ENCODE assay signal across 9 cellular contexts in the genomic region with DNA sequence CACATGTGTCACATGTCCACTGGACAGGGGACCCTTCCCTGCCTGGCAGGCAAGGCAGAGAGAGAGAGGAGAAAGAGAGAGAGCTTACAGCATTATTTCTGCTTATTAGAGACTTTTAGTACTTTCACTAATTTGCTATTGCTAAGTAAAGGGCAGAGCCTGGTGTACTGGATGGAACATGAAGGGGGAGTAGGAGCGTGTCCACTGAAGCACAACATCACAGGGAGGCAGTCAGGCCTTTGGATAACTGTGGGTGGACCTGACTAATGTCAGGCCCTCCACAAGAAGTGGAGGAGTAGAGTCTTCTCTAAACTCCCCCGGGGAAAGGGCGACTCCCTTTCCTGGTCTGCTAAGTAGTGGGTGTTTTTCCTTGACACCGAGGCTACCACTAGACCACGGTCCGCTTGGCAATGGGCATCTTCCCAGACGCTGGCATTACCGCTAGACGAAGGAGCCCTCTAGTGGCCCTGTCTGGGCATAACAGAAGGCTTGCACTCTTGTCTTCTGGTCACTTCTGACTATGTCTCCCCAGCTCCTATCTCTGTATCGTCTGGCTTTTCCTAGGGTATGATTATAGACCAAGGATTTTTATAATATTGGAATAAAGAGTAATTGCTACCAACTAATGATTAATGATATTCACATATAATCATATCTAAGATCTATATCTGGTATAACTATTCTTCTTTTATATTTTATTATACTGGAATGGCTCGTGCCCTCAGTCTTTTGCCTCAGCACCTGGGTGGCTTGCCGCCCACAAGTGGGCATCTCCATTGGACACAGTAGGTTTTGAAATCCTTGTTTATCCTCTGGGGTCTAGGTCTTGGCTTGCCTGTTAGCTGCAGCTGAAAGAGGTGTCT. TPM values are rescaled to one million over a fixed set of nuclear protein-coding genes. Genes with fewer than 3 reads are reported as not detected.
A peak's percentile ranks its signal among the peaks of the same experiment; 100 is the strongest.
DNase-seq lines count a peak whose midpoint lies in the region; TF ChIP-seq lines count a peak whose summit lies in the region.
"Not testable (repeated sequence)": the region's sequence is repeated elsewhere in the genome, so short reads cannot be mapped to it uniquely, and the experiment has no call there.
"Had no signal": no experiment of that assay in that cellular context is flagged by ENCODE, and none has a peak within 500 bp of the region (broad histone marks: within the 10 kb centered on the region; RNA-seq: fewer than 3 reads in every experiment).

No MANE protein-coding gene starts in this region.

- not testable (repeated sequence) for H3K9me3 Mint-ChIP-seq in activated CD4-positive, alpha-beta memory T cell treated with anti-CD3 and anti-CD28 coated beads, Interleukin-2, amount 10 ng/mL, durations not matched to agents 7 days and 5 days

- TF ChIP-seq CTCF in OCI-LY3 (IDR thresholded peaks at IDR 0.05; ENCODE audit: low read depth, low read length), result peak; percentile 62
- peak; percentile 86 for TF ChIP-seq CTCF in cardiac fibroblast (IDR thresholded peaks at IDR 0.05; ENCODE audit: low read depth, low read length)
- peak; percentile 44 to 77 (median 61) for TF ChIP-seq CTCF in transverse colon (IDR thresholded peaks at IDR 0.05)

- H3K4me1 ChIP-seq in OCI-LY3 (ENCODE audit: low read length); transverse colon: not testable (repeated sequence)

- H3K36me3 ChIP-seq in OCI-LY3 (replicated peaks; ENCODE audit: low read depth, low read length); transverse colon: not testable (repeated sequence)

- not testable (repeated sequence) for H3K4me2 ChIP-seq in OCI-LY3 (ENCODE audit: low read length)

- peaks cover 27% of the 10 kb centered on the region for H3K27me3 ChIP-seq in OCI-LY3 (ENCODE audit: low read depth, low read length)
- not testable (repeated sequence) for H3K27me3 ChIP-seq in transverse colon

- H3K27ac ChIP-seq in OCI-LY3 (ENCODE audit: low read length); transverse colon: not testable (repeated sequence)

- CTCF ChIA-PET in activated CD4-positive, alpha-beta memory T cell treated with anti-CD3 and anti-CD28 coated beads, Interleukin-2, amount 10 ng/mL, durations not matched to agents 7 days and 5 days (lab: Charles Lee), result not testable (repeated sequence)

- DNase-seq in ELF-1 (ENCODE audit: low read depth, low spot score) (peak; percentile 78), M059J (ENCODE audit: low read depth) (peak; percentile 80), cardiac fibroblast (ENCODE audit: low read depth in 2 of 2) (peak; percentile 71 to 74), hypothalamus (lab: John Stamatoyannopoulos, UW) (peak in 41 of 51 donors; percentile 2 to 80 (median 40)), renal cortical epithelial cell (ENCODE audit: low read depth) (peak; percentile 77), transverse colon (peak; percentile 48)
- peak; percentile 49 for DNase-seq in activated CD4-positive, alpha-beta memory T cell treated with anti-CD3 and anti-CD28 coated beads, Interleukin-2, amount 10 ng/mL, durations not matched to agents 7 days and 5 days

- POLR2A ChIA-PET in activated CD4-positive, alpha-beta memory T cell treated with anti-CD3 and anti-CD28 coated beads, Interleukin-2, amount 10 ng/mL, durations not matched to agents 7 days and 5 days (lab: Charles Lee), result not testable (repeated sequence)

- not testable (repeated sequence) for TF ChIP-seq POLR2A in transverse colon (IDR thresholded peaks at IDR 0.05)

- H3K79me2 ChIP-seq in OCI-LY3 (ENCODE audit: low read length), result not testable (repeated sequence)

- H3K9ac ChIP-seq in OCI-LY3 (ENCODE audit: low read length), result not testable (repeated sequence)

- H4K20me1 ChIP-seq in OCI-LY3 (ENCODE audit: insufficient read depth, low read length), result not testable (repeated sequence)

- TF ChIP-seq EP300 in transverse colon (IDR thresholded peaks at IDR 0.05; ENCODE audit: low read depth), result not testable (repeated sequence)

- 29 to 52% methylated on average over 6 to 12 of the region's 12 CpGs for WGBS in transverse colon (ENCODE audit: low coverage in 1 of 2), 2 donors

- not testable (repeated sequence) for H3K4me3 Mint-ChIP-seq in activated CD4-positive, alpha-beta memory T cell treated with anti-CD3 and anti-CD28 coated beads, Interleukin-2, amount 10 ng/mL, durations not matched to agents 7 days and 5 days

- in situ Hi-C loops in transverse colon (cut with MboI; ENCODE audit: low pct_ligation_motif_present in 1 of 4, low pct_unique_long_range_greater_than_20kb in 1 of 4, low sequenced_read_pairs in 3 of 4), result not testable (repeated sequence)

- H3K27me3 Mint-ChIP-seq in activated CD4-positive, alpha-beta memory T cell treated with anti-CD3 and anti-CD28 coated beads, Interleukin-2, amount 10 ng/mL, durations not matched to agents 7 days and 5 days, result peaks cover 14% of the 10 kb centered on the region

- H3K36me3 Mint-ChIP-seq in activated CD4-positive, alpha-beta memory T cell treated with anti-CD3 and anti-CD28 coated beads, Interleukin-2, amount 10 ng/mL, durations not matched to agents 7 days and 5 days (ENCODE audit: low read depth), result not testable (repeated sequence)

- not testable (repeated sequence) for H3K4me3 ChIP-seq in OCI-LY3 (ENCODE audit: low read length); cardiac fibroblast (replicated peaks in 1 of 2; ENCODE audit: low read depth in 2 of 2, low read length in 2 of 2); transverse colon

- H2AFZ ChIP-seq in OCI-LY3 (ENCODE audit: low read depth, low read length), result not testable (repeated sequence)

- intact Hi-C loops in transverse colon (cut with DNase I; ENCODE audit: low total_unique reads), result not testable (repeated sequence)

- H3K9me3 ChIP-seq in OCI-LY3 (ENCODE audit: insufficient read depth, low read length); transverse colon: not testable (repeated sequence)

- not testable (repeated sequence) for H3K4me1 Mint-ChIP-seq in activated CD4-positive, alpha-beta memory T cell treated with anti-CD3 and anti-CD28 coated beads, Interleukin-2, amount 10 ng/mL, durations not matched to agents 7 days and 5 days

- H3K27ac Mint-ChIP-seq in activated CD4-positive, alpha-beta memory T cell treated with anti-CD3 and anti-CD28 coated beads, Interleukin-2, amount 10 ng/mL, durations not matched to agents 7 days and 5 days, result not testable (repeated sequence)

RNA-seq across cellular contexts. Expression of a gene that starts 11.5 kb away (rescaled TPM):
- total RNA-seq in M059J (2014; rRNA removed; shearing (Covaris generic)), result 1.9 TPM in 1 of 2 replicates, not detected in the other
- total RNA-seq in activated CD4-positive, alpha-beta memory T cell treated with anti-CD3 and anti-CD28 coated beads, Interleukin-2, amount 10 ng/mL, durations not matched to agents 7 days and 5 days, result not detected
- total RNA-seq in renal cortical epithelial cell, result 0.05 and 0.17 TPM in 2 replicates
- not detected for total RNA-seq in transverse colon
- total RNA-seq: naive thymus-derived CD8-positive, alpha-beta T cell had no signal

RNA-seq across cellular contexts. Expression of a gene that starts 36.7 kb away (rescaled TPM):
- 0.64 and 0.84 TPM in 2 replicates for total RNA-seq in M059J (2014; rRNA removed; shearing (Covaris generic))
- not detected for total RNA-seq in activated CD4-positive, alpha-beta memory T cell treated with anti-CD3 and anti-CD28 coated beads, Interleukin-2, amount 10 ng/mL, durations not matched to agents 7 days and 5 days
- total RNA-seq in renal cortical epithelial cell (0.50 and 1.0 TPM in 2 replicates), transverse colon (not detected)
- total RNA-seq: naive thymus-derived CD8-positive, alpha-beta T cell had no signal
